ENCODE assay signal across 8 cellular contexts in the genomic region with DNA sequence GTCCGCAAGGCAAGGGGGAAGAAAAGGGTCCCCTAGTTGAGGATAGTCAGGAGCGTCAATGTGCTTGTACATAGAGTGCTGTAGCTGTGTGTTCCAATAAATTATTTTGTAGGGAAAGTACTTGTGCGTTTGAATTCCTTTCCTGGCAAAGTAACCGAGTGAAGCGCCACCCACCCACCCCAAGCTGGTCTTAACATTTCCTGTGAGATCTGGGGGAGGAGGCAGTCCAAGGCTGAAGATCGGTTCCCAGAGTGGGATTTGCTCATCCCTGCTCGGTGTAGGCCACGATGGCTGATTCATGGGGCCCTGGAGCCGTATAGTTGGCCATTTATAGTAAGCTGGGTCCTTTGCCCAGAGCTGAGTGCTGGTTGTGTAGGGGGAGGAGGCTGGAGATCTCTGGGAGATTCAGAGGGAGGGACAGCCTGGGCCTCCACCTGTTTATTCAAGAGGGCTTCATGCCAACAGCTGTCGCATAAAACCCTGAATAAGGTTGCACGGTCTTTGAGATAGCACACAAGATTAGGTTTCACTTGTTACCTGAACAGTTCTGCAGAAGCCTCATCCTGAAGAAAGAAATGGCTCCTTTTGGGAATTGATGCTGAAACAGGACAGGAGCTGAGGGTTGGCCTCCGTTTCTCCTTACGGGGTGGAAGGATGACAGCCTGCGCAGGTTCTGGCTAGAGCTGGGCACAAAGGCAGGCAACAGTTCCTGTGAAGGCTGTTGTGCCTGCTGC. TPM values are rescaled to one million over a fixed set of nuclear protein-coding genes. Genes with fewer than 3 reads are reported as not detected.
DNase-seq lines count a peak whose midpoint lies in the region; ATAC-seq and TF ChIP-seq lines count a peak whose summit lies in the region.

No MANE protein-coding gene starts in this region.

- TF ChIP-seq CTCF in RWPE1 (conservative IDR thresholded peaks at IDR 0.05; ENCODE audit: low read depth) (no peak), dorsolateral prefrontal cortex (IDR thresholded peaks at IDR 0.05 in 54 of 56, conservative IDR thresholded peaks at IDR 0.05 in 2 of 56; ENCODE audit: low read depth in 1 of 56, partially characterized antibody in 56 of 56) (no peak)

- TF ChIP-seq POLR2A in GM19099 (IDR thresholded peaks at IDR 0.05; ENCODE audit: extremely low read depth, insufficient read length, low read depth), result peak; percentile 69

- H3K27ac ChIP-seq in RWPE1 (peak overlapping the region; percentile 98), dorsolateral prefrontal cortex (peak overlapping the region in 54 of 59 donors; percentile 2 to 100 (median 98)), muscle layer of duodenum (ENCODE audit: low read length) (peak overlapping the region; percentile 88)

- H3K4me3 ChIP-seq in dorsolateral prefrontal cortex (peak overlapping the region; percentile 15 to 100 (median 99)), muscle layer of duodenum (ENCODE audit: low read depth in 1 of 2, low read length in 2 of 2) (peak overlapping the region; percentile 85 to 95)

- POLR2A ChIA-PET in RWPE1 (lab: Yijun Ruan, JAX; ENCODE audit: low non-redundant PET), result no interaction called here

- H3K4me1 ChIP-seq in muscle layer of duodenum (ENCODE audit: control insufficient read depth in 1 of 2, insufficient read depth in 2 of 2, low read length in 2 of 2), result peaks cover 14 to 57% of the 10 kb centered on the region in 2 donors

- no peak for ATAC-seq in GM21447 (IDR thresholded peaks at IDR 0.05; ENCODE audit: unreplicated experiment)

- H3K9me3 ChIP-seq in muscle layer of duodenum (ENCODE audit: control insufficient read depth in 1 of 2, low read length in 2 of 2), result no peaks in the 10 kb centered on the region

- peaks cover 24 to 25% of the 10 kb centered on the region in 2 donors for H3K36me3 ChIP-seq in muscle layer of duodenum (ENCODE audit: control insufficient read depth in 1 of 2, insufficient read depth in 2 of 2, low read length in 2 of 2)

- CTCF ChIA-PET in RWPE1 (lab: Yijun Ruan, JAX), result interaction anchor here (1.0 kb wide), 1 partner anchor 12 kb away, joined by 4 read pairs; no protein-coding TSS in a partner anchor

- H3K27me3 ChIP-seq in dorsolateral prefrontal cortex, result no peaks in the 10 kb centered on the region
- no peaks in the 10 kb centered on the region for H3K27me3 ChIP-seq in muscle layer of duodenum (ENCODE audit: low read depth, low read length)

- peak; percentile 56 for DNase-seq in Ammon's horn (ENCODE audit: low spot score)
- DNase-seq in RWPE1 (ENCODE audit: low spot score), result peak; percentile 13
- DNase-seq in dorsolateral prefrontal cortex, result peak in 6 of 10 donors; percentile 59 to 82 (median 74)
- DNase-seq in ecto neural progenitor cell (ENCODE audit: low spot score), result no peak
- DNase-seq in middle frontal gyrus (ENCODE audit: extremely low spot score, low spot score), result no peak

- intact Hi-C loops in dorsolateral prefrontal cortex (cut with DNase I), result loop anchor here (5.0 to 10.0 kb wide), 4 partner anchors 125 to 758 kb away; partner anchors contain the start of genes RPL3 (in 1 of the 2), SYNGR1 (in 1 of the 2) and TAB1 (in 1 of the 2)

RNA-seq across cellular contexts. Expression of gene ATF4, which starts 2.4 kb away (rescaled TPM):
- 100 to 1,000 TPM; 110 to 287 (median 161) TPM for total RNA-seq in dorsolateral prefrontal cortex

RNA-seq across cellular contexts. Expression of gene RPS19BP1, which starts 9.8 kb away (rescaled TPM):
- total RNA-seq in dorsolateral prefrontal cortex, result 100 to 1,000 TPM in 2 of 120 experiments, 10 to 100 TPM in 118; 44.3 to 109 (median 63.6) TPM

RNA-seq across cellular contexts. Expression of gene MIEF1, which starts 20.6 kb away (rescaled TPM):
- total RNA-seq in dorsolateral prefrontal cortex, result 10 to 100 TPM; 21.3 to 40.7 (median 28.0) TPM

RNA-seq across cellular contexts. Expression of gene CACNA1I, which starts 47.8 kb away (rescaled TPM):
- total RNA-seq in dorsolateral prefrontal cortex, result 10 to 100 TPM in 119 of 120 experiments, 1 to 10 TPM in 1; 7.4 to 42.2 (median 25.6) TPM

Comparison
In these comparisons a context has a peak if more than half of its experiments do, and no peak if none do; other contexts are left out.
1. DNase-seq: peak in Ammon's horn (single experiment), RWPE1 (single experiment) and dorsolateral prefrontal cortex (6 of 10); none in ecto neural progenitor cell (single experiment) and middle frontal gyrus (single experiment).
2. Peak in every context shown above with its lines, with median percentiles within 50 percentile points of each other: H3K27ac ChIP-seq.